ENCODE assay signal across 21 cellular contexts in genomic region chr7:122260336-122260735, GRCh38. TPM values are rescaled to one million over a fixed set of nuclear protein-coding genes. Genes with fewer than 3 reads are reported as not detected.
DNase-seq lines count a peak whose midpoint lies in the region; ATAC-seq and TF ChIP-seq lines count a peak whose summit lies in the region.
"Had no signal": no experiment of that assay in that cellular context is flagged by ENCODE, and none has a peak within 500 bp of the region (broad histone marks: within the 10 kb centered on the region; RNA-seq: fewer than 3 reads in every experiment).

No MANE protein-coding gene starts in this region.

- DNase-seq in NCI-H146 (lab: John Stamatoyannopoulos, UW) (peak; percentile 15), NCI-H146 treated with DMSO at 0.1 percent for 48 hours (lab: John Stamatoyannopoulos, UW; ENCODE audit: unreplicated experiment) (no peak), NCI-H128 (lab: John Stamatoyannopoulos, UW; ENCODE audit: unreplicated experiment) (peak; percentile 31), NCI-H524 (lab: John Stamatoyannopoulos, UW) (peak; percentile 53 to 88), glutamatergic neuron (no peak), NCI-H2196 (lab: John Stamatoyannopoulos, UW; ENCODE audit: unreplicated experiment) (no peak)
- DNase-seq in NK-92 treated with Interleukin-12 subunit alpha and Interleukin-12 subunit beta, amount 100 ng/mL, for 24 hours (lab: John Stamatoyannopoulos, UW), result no peak
- DNase-seq: CD8-positive, alpha-beta memory T cell; GF-D8; IMR-90; Karpas-422; MG63; NCI-H1092; NCI-H2171 treated with DMSO at 0.1 percent for 48 hours; NCI-H774; Right ventricle myocardium superior; T-helper 1 cell; T1000 had no signal

- H3K4me3 Mint-ChIP-seq in glutamatergic neuron (ENCODE audit: unreplicated experiment), result no peak overlapping the region
- H3K4me3 Mint-ChIP-seq: CD8-positive, alpha-beta memory T cell had no signal

- TF ChIP-seq CTCF in glutamatergic neuron (IDR thresholded peaks at IDR 0.05; ENCODE audit: partially characterized antibody, unreplicated experiment), result no peak

- peaks cover 3% of the 10 kb centered on the region for H3K36me3 Mint-ChIP-seq in glutamatergic neuron (ENCODE audit: unreplicated experiment)
- H3K36me3 Mint-ChIP-seq: CD8-positive, alpha-beta memory T cell had no signal

- ATAC-seq in GM18511 (IDR thresholded peaks at IDR 0.05; ENCODE audit: unreplicated experiment), result no peak
- ATAC-seq: SK-N-SH treated with all-trans-retinoic acid at 6 μM for 48 hours had no signal

- H3K27ac Mint-ChIP-seq in glutamatergic neuron (ENCODE audit: unreplicated experiment), result peak overlapping the region; percentile 72
- H3K27ac Mint-ChIP-seq: CD8-positive, alpha-beta memory T cell had no signal

- H3K27me3 Mint-ChIP-seq in glutamatergic neuron (ENCODE audit: unreplicated experiment), result peaks cover 4% of the 10 kb centered on the region

- peaks cover 4% of the 10 kb centered on the region for H3K9me3 Mint-ChIP-seq in glutamatergic neuron (ENCODE audit: unreplicated experiment)

- H3K4me1 Mint-ChIP-seq in glutamatergic neuron (ENCODE audit: low read depth, unreplicated experiment), result peaks cover 34% of the 10 kb centered on the region
- H3K4me1 Mint-ChIP-seq: CD8-positive, alpha-beta memory T cell had no signal

RNA-seq across cellular contexts. Expression of gene FEZF1, which starts 44.2 kb away (rescaled TPM):
- total RNA-seq in glutamatergic neuron (ENCODE audit: unreplicated experiment), result 12.7 TPM
- total RNA-seq: CD8-positive, alpha-beta memory T cell; HT-29; IMR-90; Right ventricle myocardium superior had no signal

Comparison
In these comparisons a context has a peak if more than half of its experiments do, and no peak if none do; other contexts are left out.
1. DNase-seq: peak in NCI-H146 (single experiment), NCI-H128 (single experiment) and NCI-H524 (2 of 2); none in NCI-H146 treated with DMSO at 0.1 percent for 48 hours (single experiment), glutamatergic neuron (single experiment), NK-92 treated with Interleukin-12 subunit alpha and Interleukin-12 subunit beta, amount 100 ng/mL, for 24 hours (single experiment) and NCI-H2196 (single experiment).